Comparison of ENCODE assay signal across 22 cellular contexts in the genomic region with DNA sequence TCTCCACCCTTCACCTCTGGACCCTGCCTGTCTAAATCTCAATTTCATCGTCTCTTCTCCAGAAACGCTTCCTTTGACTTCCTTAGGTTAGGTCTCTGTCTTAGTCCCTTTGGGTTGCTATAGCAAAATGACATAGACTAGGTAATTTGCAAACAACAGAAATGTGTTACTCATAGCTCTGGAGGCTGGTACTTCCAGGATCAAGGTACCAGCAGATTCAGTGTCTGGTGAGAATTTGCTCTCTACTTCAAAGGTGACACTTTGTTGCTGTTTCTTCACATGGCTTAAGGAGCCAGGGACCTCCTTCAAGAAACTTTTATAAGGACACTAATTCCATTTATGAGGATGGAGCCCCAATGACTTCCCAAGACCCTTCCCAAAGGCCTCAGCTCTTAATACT.
"Had no signal": no experiment of that assay in that cellular context is flagged by ENCODE, and none has a peak within 500 bp of the region (broad histone marks: within the 10 kb centered on the region; RNA-seq: fewer than 3 reads in every experiment).

No MANE protein-coding gene starts in this region.

- H3K4me1 ChIP-seq: colonic mucosa, esophagus muscularis mucosa, esophagus squamous epithelium, foreskin keratinocyte, gastrocnemius medialis, gastroesophageal sphincter, heart left ventricle, heart right ventricle had no signal

- H3K36me3 ChIP-seq: colonic mucosa, esophagus muscularis mucosa, esophagus squamous epithelium, gastrocnemius medialis, gastroesophageal sphincter, heart left ventricle, heart right ventricle had no signal

- H3K27ac ChIP-seq: colonic mucosa, coronary artery, dorsolateral prefrontal cortex, epithelial cell of prostate, esophagus muscularis mucosa, esophagus squamous epithelium, foreskin keratinocyte, gastrocnemius medialis, gastroesophageal sphincter, heart left ventricle, heart right ventricle had no signal

- H3K4me3 ChIP-seq: colonic mucosa, coronary artery, dorsolateral prefrontal cortex, esophagus muscularis mucosa, esophagus squamous epithelium, gastrocnemius medialis, gastroesophageal sphincter, heart left ventricle, heart right ventricle had no signal

- DNase-seq: colonic mucosa; cortex of kidney; dermis blood vessel endothelial cell; dorsolateral prefrontal cortex; effector CD4-positive, alpha-beta T cell; effector CD8-positive, alpha-beta T cell; effector memory CD8-positive, alpha-beta T cell; endodermal cell; erythroblast; esophagus squamous epithelium; foreskin fibroblast; foreskin keratinocyte; foreskin melanocyte; gastrocnemius medialis; glutamatergic neuron; head of caudate nucleus; heart left ventricle; heart right ventricle had no signal

- H3K27me3 ChIP-seq: colonic mucosa, dorsolateral prefrontal cortex, esophagus muscularis mucosa, esophagus squamous epithelium, foreskin keratinocyte, gastrocnemius medialis, gastroesophageal sphincter, heart left ventricle, heart right ventricle had no signal

- H3K9me3 ChIP-seq: colonic mucosa, esophagus muscularis mucosa, esophagus squamous epithelium, gastrocnemius medialis, gastroesophageal sphincter, heart right ventricle had no signal
